In the genomic region with DNA sequence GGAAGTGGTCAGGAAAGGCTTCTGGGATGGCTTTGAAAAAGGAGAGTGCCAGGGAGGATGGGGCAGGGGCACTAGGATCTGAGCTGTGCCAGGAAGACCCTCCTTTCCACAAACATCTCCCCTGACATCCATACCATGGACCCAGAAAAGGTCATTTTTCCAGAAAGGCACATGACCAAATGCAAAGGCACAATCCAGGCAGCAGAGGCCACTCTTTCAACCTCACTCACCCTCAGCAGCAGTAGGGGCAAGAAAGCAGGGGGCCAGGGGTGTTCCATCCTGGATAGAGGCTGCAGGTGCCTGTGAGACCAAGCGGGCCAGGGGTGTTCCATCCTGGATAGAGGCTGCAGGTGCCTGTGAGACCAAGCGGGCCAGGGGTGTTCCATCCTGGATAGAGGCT, we compare ENCODE assay signal across 2 cellular contexts.
A peak's percentile ranks its signal among the peaks of the same experiment; 100 is the strongest.
TF ChIP-seq lines count a peak whose summit lies in the region.
"Not testable (repeated sequence)": the region's sequence is repeated elsewhere in the genome, so short reads cannot be mapped to it uniquely, and the experiment has no call there.

No MANE protein-coding gene starts in this region.

TF ChIP-seq in K562, 482 proteins besides CTCF, POLR2A, EP300 and RAD21:
- peak; percentile 47 for TF ChIP-seq USF1 (CRISPR knock-in tag; IDR thresholded peaks at IDR 0.05)
- TF ChIP-seq BHLHE40 (IDR thresholded peaks at IDR 0.05; ENCODE audit: low read length) = peak; percentile 25; the same call in 1 of the 2 replicates
- TF ChIP-seq, protein P1, sequence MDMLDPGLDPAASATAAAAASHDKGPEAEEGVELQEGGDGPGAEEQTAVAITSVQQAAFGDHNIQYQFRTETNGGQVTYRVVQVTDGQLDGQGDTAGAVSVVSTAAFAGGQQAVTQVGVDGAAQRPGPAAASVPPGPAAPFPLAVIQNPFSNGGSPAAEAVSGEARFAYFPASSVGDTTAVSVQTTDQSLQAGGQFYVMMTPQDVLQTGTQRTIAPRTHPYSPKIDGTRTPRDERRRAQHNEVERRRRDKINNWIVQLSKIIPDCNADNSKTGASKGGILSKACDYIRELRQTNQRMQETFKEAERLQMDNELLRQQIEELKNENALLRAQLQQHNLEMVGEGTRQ (CRISPR knock-in tag; IDR thresholded peaks at IDR 0.05) = peak; percentile 45

TF ChIP-seq in HepG2, 621 proteins besides CTCF, POLR2A, EP300 and RAD21:
- 0 out of 2 replicates have a peak, but pooled peaks have one; percentile 58 for TF ChIP-seq NRL (CRISPR knock-in tag; IDR thresholded peaks at IDR 0.05; ENCODE audit: borderline replicate concordance)
- TF ChIP-seq ZNF580 (CRISPR knock-in tag; IDR thresholded peaks at IDR 0.05; ENCODE audit: borderline replicate concordance, low read depth) = 0 out of 2 replicates have a peak, but pooled peaks have one; percentile 50
- 0 out of 2 replicates have a peak, but pooled peaks have one; percentile 37 for TF ChIP-seq SRY (CRISPR knock-in tag; IDR thresholded peaks at IDR 0.05)
- peak; percentile 44; the same call in 1 of the 2 replicates for TF ChIP-seq SMC3 (IDR thresholded peaks at IDR 0.05; ENCODE audit: low read length)
- TF ChIP-seq, protein P2, sequence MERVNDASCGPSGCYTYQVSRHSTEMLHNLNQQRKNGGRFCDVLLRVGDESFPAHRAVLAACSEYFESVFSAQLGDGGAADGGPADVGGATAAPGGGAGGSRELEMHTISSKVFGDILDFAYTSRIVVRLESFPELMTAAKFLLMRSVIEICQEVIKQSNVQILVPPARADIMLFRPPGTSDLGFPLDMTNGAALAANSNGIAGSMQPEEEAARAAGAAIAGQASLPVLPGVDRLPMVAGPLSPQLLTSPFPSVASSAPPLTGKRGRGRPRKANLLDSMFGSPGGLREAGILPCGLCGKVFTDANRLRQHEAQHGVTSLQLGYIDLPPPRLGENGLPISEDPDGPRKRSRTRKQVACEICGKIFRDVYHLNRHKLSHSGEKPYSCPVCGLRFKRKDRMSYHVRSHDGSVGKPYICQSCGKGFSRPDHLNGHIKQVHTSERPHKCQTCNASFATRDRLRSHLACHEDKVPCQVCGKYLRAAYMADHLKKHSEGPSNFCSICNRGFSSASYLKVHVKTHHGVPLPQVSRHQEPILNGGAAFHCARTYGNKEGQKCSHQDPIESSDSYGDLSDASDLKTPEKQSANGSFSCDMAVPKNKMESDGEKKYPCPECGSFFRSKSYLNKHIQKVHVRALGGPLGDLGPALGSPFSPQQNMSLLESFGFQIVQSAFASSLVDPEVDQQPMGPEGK (CRISPR knock-in tag; IDR thresholded peaks at IDR 0.05) = peak; percentile 49; the same call in 1 of the 2 replicates
- peak; percentile 45 for TF ChIP-seq STAG1 (CRISPR knock-in tag; IDR thresholded peaks at IDR 0.05)
- peak; percentile 98 for TF ChIP-seq TEAD3 (CRISPR knock-in tag; optimal IDR thresholded peaks at IDR 0.05; ENCODE audit: borderline replicate concordance)
- not testable (repeated sequence) for TF ChIP-seq NR2F6 (IDR thresholded peaks at IDR 0.05)
- peak; percentile 60 for TF ChIP-seq NR2F6 (CRISPR knock-in tag; IDR thresholded peaks at IDR 0.05)
- 0 out of 2 replicates have a peak, but pooled peaks have one; percentile 45 for TF ChIP-seq ZBTB7B (CRISPR knock-in tag; IDR thresholded peaks at IDR 0.05)
- TF ChIP-seq, protein P3, sequence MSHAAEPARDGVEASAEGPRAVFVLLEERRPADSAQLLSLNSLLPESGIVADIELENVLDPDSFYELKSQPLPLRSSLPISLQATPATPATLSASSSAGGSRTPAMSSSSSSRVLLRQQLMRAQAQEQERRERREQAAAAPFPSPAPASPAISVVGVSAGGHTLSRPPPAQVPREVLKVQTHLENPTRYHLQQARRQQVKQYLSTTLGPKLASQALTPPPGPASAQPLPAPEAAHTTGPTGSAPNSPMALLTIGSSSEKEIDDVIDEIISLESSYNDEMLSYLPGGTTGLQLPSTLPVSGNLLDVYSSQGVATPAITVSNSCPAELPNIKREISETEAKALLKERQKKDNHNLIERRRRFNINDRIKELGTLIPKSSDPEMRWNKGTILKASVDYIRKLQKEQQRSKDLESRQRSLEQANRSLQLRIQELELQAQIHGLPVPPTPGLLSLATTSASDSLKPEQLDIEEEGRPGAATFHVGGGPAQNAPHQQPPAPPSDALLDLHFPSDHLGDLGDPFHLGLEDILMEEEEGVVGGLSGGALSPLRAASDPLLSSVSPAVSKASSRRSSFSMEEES (CRISPR knock-in tag; IDR thresholded peaks at IDR 0.05) = peak; percentile 72
- 0 out of 2 replicates have a peak, but pooled peaks have one; percentile 26 for TF ChIP-seq NFIB (CRISPR knock-in tag; IDR thresholded peaks at IDR 0.05; ENCODE audit: borderline replicate concordance)
- peak; percentile 27; the same call in 1 of the 2 replicates for TF ChIP-seq SAP130 (CRISPR knock-in tag; IDR thresholded peaks at IDR 0.05; ENCODE audit: low read depth)
